In the genomic region with DNA sequence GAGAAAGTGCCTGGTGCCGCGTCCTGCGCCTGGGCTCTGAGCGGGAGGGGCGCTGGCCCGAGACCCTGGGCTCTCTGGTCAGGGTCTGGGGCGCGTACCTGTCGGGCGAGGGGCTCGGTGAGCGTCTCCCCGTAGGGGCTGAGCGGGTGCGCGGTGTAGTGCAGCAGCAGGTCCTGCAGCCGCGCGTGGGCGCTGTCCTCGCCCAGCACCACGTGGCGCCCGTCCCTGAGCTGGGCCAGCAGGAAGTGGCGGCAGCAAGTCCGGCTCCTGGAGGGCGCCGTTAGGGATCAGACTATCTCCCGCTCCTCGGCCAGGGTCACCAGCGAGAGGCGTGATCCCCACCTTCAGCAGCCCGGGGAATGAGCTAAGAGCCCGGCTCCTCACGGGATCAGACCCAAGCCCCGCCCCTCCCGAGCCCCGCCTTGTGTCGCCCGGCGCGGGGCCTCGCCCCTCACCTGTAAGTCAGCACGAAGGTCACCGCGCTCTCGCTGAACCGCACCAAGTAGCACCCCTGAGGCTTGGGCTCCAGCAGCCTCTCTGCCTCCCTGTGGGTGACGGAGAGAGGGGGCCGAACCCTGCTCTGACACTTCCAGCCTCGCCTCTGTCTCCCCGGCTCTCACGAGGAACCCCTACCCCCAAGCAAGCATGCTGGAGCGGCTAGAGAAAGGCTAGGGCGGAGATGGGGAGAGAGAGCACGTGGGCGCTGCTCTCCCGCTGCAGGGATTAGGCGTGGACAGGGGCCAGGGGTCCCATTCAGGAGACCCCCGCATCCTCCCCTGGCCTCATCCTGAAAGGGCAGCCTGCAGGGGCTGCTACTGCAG, we compare ENCODE assay signal across 1 cellular context.
TF ChIP-seq lines count a peak whose summit lies in the region.

No MANE protein-coding gene starts in this region.

TF ChIP-seq in GM12878, 131 proteins besides CTCF, POLR2A, EP300 and RAD21 (continued from another document):
- TF ChIP-seq CHD1 (IDR thresholded peaks at IDR 0.05; ENCODE audit: low read depth, low read length) (no peak), PAX8 (IDR thresholded peaks at IDR 0.05) (no peak), RELB (IDR thresholded peaks at IDR 0.05; ENCODE audit: low read depth) (0 out of 2 replicates have a peak, but pooled peaks have one; percentile 15), ETV6 (conservative IDR thresholded peaks at IDR 0.05 in 1 of 2, IDR thresholded peaks at IDR 0.05 in 1 of 2; ENCODE audit: borderline replicate concordance in 1 of 2, low read depth in 1 of 2) (no peak), BHLHE40 (IDR thresholded peaks at IDR 0.05; ENCODE audit: borderline replicate concordance in 1 of 2, low read depth in 2 of 2, low read length in 1 of 2) (peak; percentile 38 to 92; a peak in 2 of 4 replicates), NR2C1 (IDR thresholded peaks at IDR 0.05) (no peak), PKNOX1 (IDR thresholded peaks at IDR 0.05) (no peak), FOXK2 (IDR thresholded peaks at IDR 0.05) (no peak)
